10 cellular contexts compared by ENCODE assay signal in the genomic region with DNA sequence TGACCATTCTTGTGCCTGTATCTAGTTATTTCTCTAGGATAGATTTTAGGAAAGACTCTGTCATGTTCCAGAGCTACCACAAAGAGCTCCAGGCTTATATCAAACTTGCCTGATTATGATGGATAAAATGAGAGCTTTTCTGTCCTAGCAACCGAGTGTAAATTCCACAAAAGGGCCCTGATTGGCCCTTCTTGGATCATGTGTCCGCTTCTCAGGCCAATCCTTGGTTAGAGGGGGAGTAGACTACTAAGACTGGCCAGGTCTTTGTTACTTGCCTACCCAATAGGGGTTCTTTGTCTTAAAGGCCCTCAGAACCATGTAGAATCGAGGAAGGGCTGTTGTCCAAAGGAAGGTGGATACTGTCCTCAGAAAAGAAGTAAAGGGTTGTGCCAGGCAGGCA. TPM values are rescaled to one million over a fixed set of nuclear protein-coding genes. Genes with fewer than 3 reads are reported as not detected.
A peak's percentile ranks its signal among the peaks of the same experiment; 100 is the strongest.
DNase-seq lines count a peak whose midpoint lies in the region; ATAC-seq and TF ChIP-seq lines count a peak whose summit lies in the region.
"Had no signal": no experiment of that assay in that cellular context is flagged by ENCODE, and none has a peak within 500 bp of the region (broad histone marks: within the 10 kb centered on the region; RNA-seq: fewer than 3 reads in every experiment).

No MANE protein-coding gene starts in this region.

- peaks cover 18 to 44% (median 42%) of the 10 kb centered on the region in 4 donors for H3K36me3 ChIP-seq in esophagus muscularis mucosa

- TF ChIP-seq CTCF in choroid plexus epithelial cell (conservative IDR thresholded peaks at IDR 0.05; ENCODE audit: low read depth, low read length) (no peak), osteocyte (IDR thresholded peaks at IDR 0.05) (no peak), esophagus muscularis mucosa (IDR thresholded peaks at IDR 0.05) (no peak)

- no peak overlapping the region for H3K4me3 ChIP-seq in choroid plexus epithelial cell (ENCODE audit: low read depth, low read length)
- H3K4me3 ChIP-seq in esophagus muscularis mucosa, result no peak overlapping the region

- WGBS in esophagus muscularis mucosa, result 85% methylated on average over 3 of the region's 3 CpGs

- ATAC-seq in GM19452 (IDR thresholded peaks at IDR 0.05; ENCODE audit: unreplicated experiment), result no peak

- DNase-seq in activated CD4-positive, alpha-beta T cell treated with anti-CD3 and anti-CD28 coated beads, Interleukin-2, amount 10 ng/mL, durations not matched to agents 7 days and 5 days, result no peak
- DNase-seq in activated CD4-positive, alpha-beta T cell treated with anti-CD3 and anti-CD28 coated beads for 1 hour, result no peak
- peak; percentile 40 for DNase-seq in NCI-H226
- peak; percentile 82 for DNase-seq in choroid plexus epithelial cell (ENCODE audit: low read depth)
- no peak for DNase-seq in osteocyte (ENCODE audit: extremely low spot score, unreplicated experiment)
- DNase-seq in stimulated activated naive CD4-positive, alpha-beta T cell treated with Interleukin-2 at 50 U/mL for 16 hours (lab: John Stamatoyannopoulos, UW), result no peak
- DNase-seq in esophagus muscularis mucosa (ENCODE audit: extremely low spot score), result no peak
- DNase-seq: stimulated activated CD4-positive, alpha-beta T cell treated with anti-CD3 and anti-CD28 coated beads, Interleukin-4, amount 100 ng/mL, for 1 hour had no signal

- peaks cover 27% of the 10 kb centered on the region for H3K36me3 Mint-ChIP-seq in activated CD4-positive, alpha-beta T cell treated with anti-CD3 and anti-CD28 coated beads, Interleukin-2, amount 10 ng/mL, durations not matched to agents 7 days and 5 days (ENCODE audit: low read depth)
- H3K36me3 Mint-ChIP-seq in osteocyte (ENCODE audit: unreplicated experiment), result peaks cover 21% of the 10 kb centered on the region

- peaks cover 15 to 51% (median 22%) of the 10 kb centered on the region in 4 donors for H3K4me1 ChIP-seq in esophagus muscularis mucosa

- no peak overlapping the region for H3K27ac ChIP-seq in esophagus muscularis mucosa (replicated peaks in 1 of 4)
- H3K27ac ChIP-seq: VCaP had no signal

- H3K4me1 Mint-ChIP-seq in activated CD4-positive, alpha-beta T cell treated with anti-CD3 and anti-CD28 coated beads, Interleukin-2, amount 10 ng/mL, durations not matched to agents 7 days and 5 days, result peaks cover 31% of the 10 kb centered on the region
- H3K4me1 Mint-ChIP-seq in osteocyte (ENCODE audit: unreplicated experiment), result peaks cover 22% of the 10 kb centered on the region

- H3K9me3 ChIP-seq in esophagus muscularis mucosa, result no peaks in the 10 kb centered on the region

- H3K27me3 ChIP-seq in esophagus muscularis mucosa, result no peaks in the 10 kb centered on the region

- no peak for TF ChIP-seq EP300 in esophagus muscularis mucosa (IDR thresholded peaks at IDR 0.05)

- POLR2A ChIA-PET in activated CD4-positive, alpha-beta T cell treated with anti-CD3 and anti-CD28 coated beads, Interleukin-2, amount 10 ng/mL, durations not matched to agents 7 days and 5 days (lab: Charles Lee), result no interaction called here

- no peak overlapping the region for H3K4me3 Mint-ChIP-seq in activated CD4-positive, alpha-beta T cell treated with anti-CD3 and anti-CD28 coated beads, Interleukin-2, amount 10 ng/mL, durations not matched to agents 7 days and 5 days
- H3K4me3 Mint-ChIP-seq in osteocyte (ENCODE audit: unreplicated experiment), result peak overlapping the region; percentile 26

- TF ChIP-seq POLR2A in esophagus muscularis mucosa (IDR thresholded peaks at IDR 0.05; ENCODE audit: low read depth), result no peak

- no peaks in the 10 kb centered on the region for H3K27me3 Mint-ChIP-seq in activated CD4-positive, alpha-beta T cell treated with anti-CD3 and anti-CD28 coated beads, Interleukin-2, amount 10 ng/mL, durations not matched to agents 7 days and 5 days
- no peaks in the 10 kb centered on the region for H3K27me3 Mint-ChIP-seq in osteocyte (ENCODE audit: unreplicated experiment)

- intact Hi-C loops in esophagus muscularis mucosa (cut with DNase I), result no loop called here

- H3K27ac Mint-ChIP-seq in activated CD4-positive, alpha-beta T cell treated with anti-CD3 and anti-CD28 coated beads, Interleukin-2, amount 10 ng/mL, durations not matched to agents 7 days and 5 days, result peak overlapping the region; percentile 13
- no peak overlapping the region for H3K27ac Mint-ChIP-seq in osteocyte (ENCODE audit: unreplicated experiment)

- CTCF ChIA-PET in activated CD4-positive, alpha-beta T cell treated with anti-CD3 and anti-CD28 coated beads, Interleukin-2, amount 10 ng/mL, durations not matched to agents 7 days and 5 days (lab: Charles Lee), result no interaction called here

- no peaks in the 10 kb centered on the region for H3K9me3 Mint-ChIP-seq in activated CD4-positive, alpha-beta T cell treated with anti-CD3 and anti-CD28 coated beads, Interleukin-2, amount 10 ng/mL, durations not matched to agents 7 days and 5 days
- no peaks in the 10 kb centered on the region for H3K9me3 Mint-ChIP-seq in osteocyte (ENCODE audit: unreplicated experiment)

RNA-seq across cellular contexts. Expression of a gene that starts 2.4 kb away (rescaled TPM):
- 10 to 100 TPM; 13.0 TPM for total RNA-seq in activated CD4-positive, alpha-beta T cell treated with anti-CD3 and anti-CD28 coated beads, Interleukin-2, amount 10 ng/mL, durations not matched to agents 7 days and 5 days
- total RNA-seq in osteocyte (17.5 and 19.2 TPM in 2 replicates), esophagus muscularis mucosa (10 to 100 TPM in 3 of 4 donors, 1 to 10 TPM in 1; 9.1 to 15.6 (median 12.2) TPM)

RNA-seq across cellular contexts. Expression of a gene that starts 19.6 kb away (rescaled TPM):
- total RNA-seq in activated CD4-positive, alpha-beta T cell treated with anti-CD3 and anti-CD28 coated beads, Interleukin-2, amount 10 ng/mL, durations not matched to agents 7 days and 5 days, result under 1 TPM; 0.25 to 0.37 TPM
- total RNA-seq in osteocyte (0.08 TPM in 1 of 2 replicates, not detected in the other), esophagus muscularis mucosa (1 to 10 TPM in 1 of 4 donors, under 1 TPM in 3; 0.42 to 4.6 (median 0.72) TPM)

RNA-seq across cellular contexts. Expression of a gene that starts 41.9 kb away (rescaled TPM):
- total RNA-seq in activated CD4-positive, alpha-beta T cell treated with anti-CD3 and anti-CD28 coated beads, Interleukin-2, amount 10 ng/mL, durations not matched to agents 7 days and 5 days, result 1 to 10 TPM; 1.0 to 1.2 TPM
- 0.48 and 0.65 TPM in 2 replicates for total RNA-seq in osteocyte
- total RNA-seq in esophagus muscularis mucosa, result 10 to 100 TPM in 1 of 4 donors, 1 to 10 TPM in 3; 5.0 to 32.6 (median 7.0) TPM

Comparison
In these comparisons a context has a peak if more than half of its experiments do, and no peak if none do; other contexts are left out.
1. DNase-seq: peak in NCI-H226 (single experiment) and choroid plexus epithelial cell (single experiment); none in activated CD4-positive, alpha-beta T cell treated with anti-CD3 and anti-CD28 coated beads, Interleukin-2, amount 10 ng/mL, durations not matched to agents 7 days and 5 days (single experiment), activated CD4-positive, alpha-beta T cell treated with anti-CD3 and anti-CD28 coated beads for 1 hour (single experiment), osteocyte (single experiment), stimulated activated naive CD4-positive, alpha-beta T cell treated with Interleukin-2 at 50 U/mL for 16 hours (single experiment) and esophagus muscularis mucosa (single experiment).